In the genomic region with DNA sequence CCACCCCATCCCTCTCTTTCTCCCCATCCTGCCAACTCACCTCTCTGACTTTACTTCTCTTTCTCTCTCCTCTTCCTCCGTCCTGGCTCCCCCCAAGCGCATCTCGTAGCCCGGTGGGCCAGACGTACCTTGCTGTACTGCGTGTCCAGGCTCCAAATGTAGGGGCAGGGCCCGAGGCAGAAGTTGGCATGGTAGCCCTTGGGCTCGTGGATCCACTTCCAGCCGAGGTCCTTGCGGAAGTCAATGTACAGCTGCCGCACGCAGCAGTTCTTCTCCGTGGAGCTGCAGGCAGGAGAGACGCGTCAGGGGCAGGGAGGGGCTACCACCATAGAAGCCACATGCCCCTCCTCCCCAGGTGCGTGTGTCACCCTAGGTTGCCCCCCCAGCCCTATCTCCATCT, we compare ENCODE assay signal across 1 cellular context.
TF ChIP-seq lines count a peak whose summit lies in the region.

No MANE protein-coding gene starts in this region.

TF ChIP-seq in HepG2, 621 proteins besides CTCF, POLR2A, EP300 and RAD21:
- TF ChIP-seq, protein P1, sequence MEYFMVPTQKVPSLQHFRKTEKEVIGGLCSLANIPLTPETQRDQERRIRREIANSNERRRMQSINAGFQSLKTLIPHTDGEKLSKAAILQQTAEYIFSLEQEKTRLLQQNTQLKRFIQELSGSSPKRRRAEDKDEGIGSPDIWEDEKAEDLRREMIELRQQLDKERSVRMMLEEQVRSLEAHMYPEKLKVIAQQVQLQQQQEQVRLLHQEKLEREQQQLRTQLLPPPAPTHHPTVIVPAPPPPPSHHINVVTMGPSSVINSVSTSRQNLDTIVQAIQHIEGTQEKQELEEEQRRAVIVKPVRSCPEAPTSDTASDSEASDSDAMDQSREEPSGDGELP (IDR thresholded peaks at IDR 0.05; ENCODE audit: borderline replicate concordance, low read depth), result no peak
- TF ChIP-seq ZNF644 (CRISPR knock-in tag; IDR thresholded peaks at IDR 0.05; ENCODE audit: low read depth) (no peak), RFXAP (CRISPR knock-in tag; IDR thresholded peaks at IDR 0.05; ENCODE audit: borderline replicate concordance) (no peak), CENPT (CRISPR knock-in tag; IDR thresholded peaks at IDR 0.05; ENCODE audit: low read depth) (no peak), ZNF660 (CRISPR knock-in tag; IDR thresholded peaks at IDR 0.05; ENCODE audit: borderline replicate concordance, low read depth) (no peak), NRL (CRISPR knock-in tag; IDR thresholded peaks at IDR 0.05; ENCODE audit: borderline replicate concordance) (no peak), ZNF253 (CRISPR knock-in tag; IDR thresholded peaks at IDR 0.05; ENCODE audit: borderline replicate concordance) (no peak), ZNF18 (CRISPR knock-in tag; IDR thresholded peaks at IDR 0.05; ENCODE audit: insufficient replicate concordance) (no peak), HNF4G (IDR thresholded peaks at IDR 0.05; ENCODE audit: borderline replicate concordance, low read depth, low read length) (no peak), HNF4G (CRISPR knock-in tag; IDR thresholded peaks at IDR 0.05; ENCODE audit: borderline replicate concordance, low read depth) (no peak), ZNF691 (CRISPR knock-in tag; IDR thresholded peaks at IDR 0.05; ENCODE audit: borderline replicate concordance, low read depth) (no peak), ZNF770 (CRISPR knock-in tag; IDR thresholded peaks at IDR 0.05) (no peak), XRCC5 (optimal IDR thresholded peaks at IDR 0.05; ENCODE audit: low read length) (no peak), TP53 (CRISPR knock-in tag; conservative IDR thresholded peaks at IDR 0.05) (no peak), FOXK2 (IDR thresholded peaks at IDR 0.05) (no peak), WIZ (CRISPR knock-in tag; IDR thresholded peaks at IDR 0.05) (no peak), NR2F2 (IDR thresholded peaks at IDR 0.05; ENCODE audit: borderline replicate concordance, low read depth) (no peak), PHF5A (CRISPR knock-in tag; IDR thresholded peaks at IDR 0.05; ENCODE audit: low read depth, unreplicated experiment) (no peak)
- TF ChIP-seq, protein P2, sequence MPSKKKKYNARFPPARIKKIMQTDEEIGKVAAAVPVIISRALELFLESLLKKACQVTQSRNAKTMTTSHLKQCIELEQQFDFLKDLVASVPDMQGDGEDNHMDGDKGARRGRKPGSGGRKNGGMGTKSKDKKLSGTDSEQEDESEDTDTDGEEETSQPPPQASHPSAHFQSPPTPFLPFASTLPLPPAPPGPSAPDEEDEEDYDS (CRISPR knock-in tag; IDR thresholded peaks at IDR 0.05), result no peak
- TF ChIP-seq, protein P3, sequence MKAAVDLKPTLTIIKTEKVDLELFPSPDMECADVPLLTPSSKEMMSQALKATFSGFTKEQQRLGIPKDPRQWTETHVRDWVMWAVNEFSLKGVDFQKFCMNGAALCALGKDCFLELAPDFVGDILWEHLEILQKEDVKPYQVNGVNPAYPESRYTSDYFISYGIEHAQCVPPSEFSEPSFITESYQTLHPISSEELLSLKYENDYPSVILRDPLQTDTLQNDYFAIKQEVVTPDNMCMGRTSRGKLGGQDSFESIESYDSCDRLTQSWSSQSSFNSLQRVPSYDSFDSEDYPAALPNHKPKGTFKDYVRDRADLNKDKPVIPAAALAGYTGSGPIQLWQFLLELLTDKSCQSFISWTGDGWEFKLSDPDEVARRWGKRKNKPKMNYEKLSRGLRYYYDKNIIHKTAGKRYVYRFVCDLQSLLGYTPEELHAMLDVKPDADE (CRISPR knock-in tag; IDR thresholded peaks at IDR 0.05), result no peak
- TF ChIP-seq, protein P4, sequence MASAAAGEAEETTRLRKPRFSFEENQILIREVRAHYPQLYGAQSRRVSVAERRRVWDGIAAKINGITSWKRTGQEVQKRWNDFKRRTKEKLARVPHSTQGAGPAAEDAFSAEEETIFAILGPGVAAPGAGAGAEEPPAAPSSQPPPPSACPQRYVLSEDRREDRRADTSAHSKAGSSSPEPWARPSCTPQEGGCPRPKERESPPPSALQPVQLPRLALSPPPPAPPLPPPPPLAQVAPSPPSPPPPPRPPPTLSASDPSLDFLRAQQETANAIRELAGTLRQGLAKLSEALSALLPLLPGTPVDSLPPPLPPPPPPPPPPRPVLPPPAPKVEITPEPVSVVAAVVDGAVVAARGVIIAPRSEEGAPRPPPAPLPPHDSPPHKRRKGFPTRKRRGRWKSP (CRISPR knock-in tag; IDR thresholded peaks at IDR 0.05), result no peak
